ENCODE assay signal across 12 cellular contexts in genomic region chr14:54291491-54292191, GRCh38.
DNase-seq lines count a peak whose midpoint lies in the region; ATAC-seq, FAIRE-seq and TF ChIP-seq lines count a peak whose summit lies in the region.
"Had no signal": no experiment of that assay in that cellular context is flagged by ENCODE, and none has a peak within 500 bp of the region (broad histone marks: within the 10 kb centered on the region; RNA-seq: fewer than 3 reads in every experiment).

No MANE protein-coding gene starts in this region.

- H3K9me2 ChIP-seq in HCT116 (ENCODE audit: insufficient read depth): no peaks in the 10 kb centered on the region

- no TSS peak for BruUV-seq in HCT116 (replicated peaks; lab: Mats Ljungman, UMichigan)

- no peak overlapping the region for H2AK5ac ChIP-seq in trophoblast cell (ENCODE audit: low read length)

- POLR2A ChIA-PET in HCT116 (lab: Charles Lee): no interaction called here

- H3K18ac ChIP-seq in trophoblast cell (ENCODE audit: low read length): no peak overlapping the region

- H4K12ac ChIP-seq in trophoblast cell (ENCODE audit: low read depth, low read length): no peak overlapping the region

- ATAC-seq in HCT116 (0 out of 2 replicates have a peak, but pooled peaks have one; percentile 40), left ventricle myocardium superior (peak; percentile 82), HG02981 (IDR thresholded peaks at IDR 0.05; ENCODE audit: unreplicated experiment) (no peak), esophagus mucosa (no peak)

- H3K4ac ChIP-seq in trophoblast cell (ENCODE audit: low read depth, low read length): no peak overlapping the region

- H4K20me1 ChIP-seq in HCT116 (ENCODE audit: insufficient read depth): no peaks in the 10 kb centered on the region

- WGBS in trophoblast cell (ENCODE audit: extremely low coverage, insufficient coverage, insufficient read length): no CpG with 5 or more reads among the region's 11 CpGs

- H2BK5ac ChIP-seq in trophoblast cell (ENCODE audit: low read depth, low read length, poor library complexity): no peak overlapping the region

- no peak overlapping the region for H3K9ac ChIP-seq in HCT116 (ENCODE audit: low read length)
- no peak overlapping the region for H3K9ac ChIP-seq in trophoblast cell (ENCODE audit: low read length)

- no peak for TF ChIP-seq RAD21 in HCT116 (IDR thresholded peaks at IDR 0.05; ENCODE audit: low read depth)

- intact Hi-C loops in HCT116 (cut with micrococcal nuclease) (no loop called here), left ventricle myocardium superior (cut with micrococcal nuclease) (no loop called here)

- no peak for TF ChIP-seq POLR2A in HCT116 (IDR thresholded peaks at IDR 0.05; ENCODE audit: borderline replicate concordance, extremely low read depth, insufficient read depth, insufficient read length)

- peak; percentile 17 for FAIRE-seq in TTC549 (lab: Jason Lieb, UNC)
- FAIRE-seq: keratinocyte had no signal

- H3K36me3 ChIP-seq in HCT116 (ENCODE audit: control insufficient read depth in 1 of 2, insufficient read depth in 2 of 2, low read length in 2 of 2) (no peaks in the 10 kb centered on the region), trophoblast cell (ENCODE audit: control insufficient read depth in 1 of 2, insufficient read depth in 2 of 2, low read length in 2 of 2) (no peaks in the 10 kb centered on the region)
- H3K36me3 ChIP-seq: MG63, suprapubic skin had no signal

- H3K79me2 ChIP-seq in HCT116 (ENCODE audit: insufficient read depth, low read length) (no peaks in the 10 kb centered on the region), trophoblast cell (ENCODE audit: control insufficient read depth, insufficient read depth, low read length, poor library complexity) (no peaks in the 10 kb centered on the region)

- no peak overlapping the region for H2BK12ac ChIP-seq in trophoblast cell (ENCODE audit: low read length)

- H2BK120ac ChIP-seq in trophoblast cell (ENCODE audit: insufficient read depth, low read length, poor library complexity): no peak overlapping the region

- no peaks in the 10 kb centered on the region for H3K27me3 ChIP-seq in HCT116 (ENCODE audit: insufficient read depth, low read length)
- peaks cover 3% of the 10 kb centered on the region for H3K27me3 ChIP-seq in trophoblast cell (ENCODE audit: insufficient read depth, low read length)
- H3K27me3 ChIP-seq: MG63, suprapubic skin had no signal

- no peak for TF ChIP-seq CTCF in HCT116 (IDR thresholded peaks at IDR 0.05 in 2 of 3, conservative IDR thresholded peaks at IDR 0.05 in 1 of 3; ENCODE audit: borderline replicate concordance in 1 of 3, insufficient read depth in 1 of 3, low read depth in 2 of 3, low read length in 2 of 3)

- no peaks in the 10 kb centered on the region for H3K79me1 ChIP-seq in trophoblast cell (ENCODE audit: low read length)

- H3K4me3 ChIP-seq in HCT116 (replicated peaks in 1 of 2; ENCODE audit: low read depth in 1 of 2, low read length in 2 of 2) (no peak overlapping the region), trophoblast cell (ENCODE audit: low read depth, low read length) (no peak overlapping the region)
- H3K4me3 ChIP-seq: MG63, suprapubic skin had no signal

- H2AFZ ChIP-seq in HCT116 (ENCODE audit: low read depth, low read length, poor library complexity, severe bottlenecking) (no peak overlapping the region), trophoblast cell (ENCODE audit: insufficient read depth, low read length, poor library complexity) (no peak overlapping the region)

- H4K91ac ChIP-seq in trophoblast cell (ENCODE audit: low read depth, low read length): no peak overlapping the region

- H3K14ac ChIP-seq in trophoblast cell (ENCODE audit: low read length): no peak overlapping the region

- no peak overlapping the region for H3K4me2 ChIP-seq in HCT116 (ENCODE audit: low read length)
- H3K4me2 ChIP-seq in trophoblast cell (ENCODE audit: low read length): peak overlapping the region; percentile 7

- peak overlapping the region; percentile 40; the same call in 1 of the 2 replicates for H3K27ac ChIP-seq in HCT116 (ENCODE audit: low read depth, low read length)
- H3K27ac ChIP-seq in trophoblast cell (ENCODE audit: low read depth, low read length): no peak overlapping the region
- H3K27ac ChIP-seq: suprapubic skin had no signal

- no peaks in the 10 kb centered on the region for H3K4me1 ChIP-seq in HCT116 (ENCODE audit: control insufficient read depth in 1 of 2, insufficient read depth in 2 of 2, low read length in 2 of 2)
- H3K4me1 ChIP-seq in trophoblast cell (ENCODE audit: control insufficient read depth in 1 of 2, insufficient read depth in 2 of 2, low read length in 2 of 2): peaks cover 6 to 8% of the 10 kb centered on the region in 2 experiments
- H3K4me1 ChIP-seq: suprapubic skin had no signal

- RAD21 ChIA-PET in HCT116 (lab: Charles Lee; ENCODE audit: low non-redundant PET in 1 of 2, low total read pairs in 2 of 2, uncharacterized antibody in 2 of 2, unreplicated experiment in 2 of 2): no interaction called here

- CTCF ChIA-PET in HCT116 (lab: Charles Lee): interaction anchor here (0.7 kb wide), 1 partner anchor 108 kb away, joined by 4 read pairs; no protein-coding TSS in a partner anchor

- no peak overlapping the region for H3K23ac ChIP-seq in trophoblast cell (ENCODE audit: low read length)

- no peak for DNase-seq in HCT116 (ENCODE audit: low read depth, low spot score)
- no peak for DNase-seq in left ventricle myocardium superior
- DNase-seq in trophoblast cell: no peak
- no peak for DNase-seq in kidney glomerular epithelial cell (lab: John Stamatoyannopoulos, UW)
- no peak for DNase-seq in GOT3 (lab: John Stamatoyannopoulos, UW)
- DNase-seq: MG63, NCI-H345 had no signal

- no peaks in the 10 kb centered on the region for H3K9me3 ChIP-seq in HCT116 (ENCODE audit: control insufficient read depth in 1 of 2, insufficient read depth in 1 of 2, low read depth in 1 of 2, low read length in 2 of 2)
- peaks cover 2% of the 10 kb centered on the region for H3K9me3 ChIP-seq in trophoblast cell (ENCODE audit: insufficient read depth, low read depth, low read length)
- H3K9me3 ChIP-seq: MG63, suprapubic skin had no signal

- H4K8ac ChIP-seq in trophoblast cell (ENCODE audit: low read depth, low read length): no peak overlapping the region

TF ChIP-seq in HCT116, 20 proteins besides CTCF, POLR2A, EP300 and RAD21:
- peak; percentile 97 for TF ChIP-seq TCF7L2 (IDR thresholded peaks at IDR 0.05; ENCODE audit: borderline replicate concordance, extremely low read depth, insufficient read depth, insufficient read length)
- TF ChIP-seq, protein P1, sequence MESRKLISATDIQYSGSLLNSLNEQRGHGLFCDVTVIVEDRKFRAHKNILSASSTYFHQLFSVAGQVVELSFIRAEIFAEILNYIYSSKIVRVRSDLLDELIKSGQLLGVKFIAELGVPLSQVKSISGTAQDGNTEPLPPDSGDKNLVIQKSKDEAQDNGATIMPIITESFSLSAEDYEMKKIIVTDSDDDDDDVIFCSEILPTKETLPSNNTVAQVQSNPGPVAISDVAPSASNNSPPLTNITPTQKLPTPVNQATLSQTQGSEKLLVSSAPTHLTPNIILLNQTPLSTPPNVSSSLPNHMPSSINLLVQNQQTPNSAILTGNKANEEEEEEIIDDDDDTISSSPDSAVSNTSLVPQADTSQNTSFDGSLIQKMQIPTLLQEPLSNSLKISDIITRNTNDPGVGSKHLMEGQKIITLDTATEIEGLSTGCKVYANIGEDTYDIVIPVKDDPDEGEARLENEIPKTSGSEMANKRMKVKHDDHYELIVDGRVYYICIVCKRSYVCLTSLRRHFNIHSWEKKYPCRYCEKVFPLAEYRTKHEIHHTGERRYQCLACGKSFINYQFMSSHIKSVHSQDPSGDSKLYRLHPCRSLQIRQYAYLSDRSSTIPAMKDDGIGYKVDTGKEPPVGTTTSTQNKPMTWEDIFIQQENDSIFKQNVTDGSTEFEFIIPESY (IDR thresholded peaks at IDR 0.05; ENCODE audit: extremely low read depth, insufficient replicate concordance, low read length): no peak

Comparison
In these comparisons a context has a peak if more than half of its experiments do, and no peak if none do; other contexts are left out.
1. ATAC-seq: peak in HCT116 (single experiment) and left ventricle myocardium superior (single experiment); none in HG02981 (single experiment) and esophagus mucosa (single experiment).